Comparison of ENCODE assay signal across 1 cellular context in the genomic region with DNA sequence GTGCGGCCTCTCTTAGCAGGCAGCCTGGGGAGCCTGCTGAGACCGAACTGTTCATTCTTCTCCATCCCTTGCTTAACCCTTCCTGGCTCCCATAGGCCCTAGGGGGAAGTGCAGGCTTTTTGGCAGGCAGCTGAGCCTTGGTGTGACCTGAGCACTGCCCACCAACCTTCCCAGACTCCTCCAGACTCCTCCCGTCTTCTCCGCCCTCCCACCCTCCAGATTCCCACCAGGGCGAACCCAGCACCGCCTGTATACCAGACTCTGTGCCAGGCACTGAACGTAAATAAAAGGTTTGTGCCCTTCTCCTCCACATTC.
TF ChIP-seq lines count a peak whose summit lies in the region.

No MANE protein-coding gene starts in this region.

TF ChIP-seq in GM12878, 131 proteins besides CTCF, POLR2A, EP300 and RAD21:
- TF ChIP-seq, protein P1, sequence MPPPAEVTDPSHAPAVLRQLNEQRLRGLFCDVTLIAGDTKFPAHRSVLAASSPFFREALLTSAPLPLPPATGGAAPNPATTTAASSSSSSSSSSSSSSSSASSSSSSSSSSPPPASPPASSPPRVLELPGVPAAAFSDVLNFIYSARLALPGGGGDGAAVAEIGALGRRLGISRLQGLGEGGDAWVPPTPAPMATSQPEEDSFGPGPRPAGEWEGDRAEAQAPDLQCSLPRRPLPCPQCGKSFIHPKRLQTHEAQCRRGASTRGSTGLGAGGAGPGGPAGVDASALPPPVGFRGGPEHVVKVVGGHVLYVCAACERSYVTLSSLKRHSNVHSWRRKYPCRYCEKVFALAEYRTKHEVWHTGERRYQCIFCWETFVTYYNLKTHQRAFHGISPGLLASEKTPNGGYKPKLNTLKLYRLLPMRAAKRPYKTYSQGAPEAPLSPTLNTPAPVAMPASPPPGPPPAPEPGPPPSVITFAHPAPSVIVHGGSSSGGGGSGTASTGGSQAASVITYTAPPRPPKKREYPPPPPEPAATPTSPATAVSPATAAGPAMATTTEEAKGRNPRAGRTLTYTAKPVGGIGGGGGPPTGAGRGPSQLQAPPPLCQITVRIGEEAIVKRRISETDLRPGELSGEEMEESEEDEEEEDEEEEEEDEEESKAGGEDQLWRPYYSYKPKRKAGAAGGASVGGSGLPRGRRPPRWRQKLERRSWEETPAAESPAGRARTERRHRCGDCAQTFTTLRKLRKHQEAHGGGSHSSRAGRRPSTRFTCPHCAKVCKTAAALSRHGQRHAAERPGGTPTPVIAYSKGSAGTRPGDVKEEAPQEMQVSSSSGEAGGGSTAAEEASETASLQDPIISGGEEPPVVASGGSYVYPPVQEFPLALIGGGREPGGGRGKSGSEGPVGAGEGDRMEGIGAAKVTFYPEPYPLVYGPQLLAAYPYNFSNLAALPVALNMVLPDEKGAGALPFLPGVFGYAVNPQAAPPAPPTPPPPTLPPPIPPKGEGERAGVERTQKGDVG (CRISPR knock-in tag; IDR thresholded peaks at IDR 0.05): no peak
- TF ChIP-seq BRCA1 (IDR thresholded peaks at IDR 0.05; ENCODE audit: low read depth, low read length) (no peak), POLR2AphosphoS2 (IDR thresholded peaks at IDR 0.05; ENCODE audit: low read depth, low read length) (no peak), FOXK2 (IDR thresholded peaks at IDR 0.05) (no peak), BACH1 (IDR thresholded peaks at IDR 0.05; ENCODE audit: borderline replicate concordance) (no peak), FOXM1 (IDR thresholded peaks at IDR 0.05; ENCODE audit: low read depth, low read length) (no peak), RB1 (IDR thresholded peaks at IDR 0.05; ENCODE audit: borderline replicate concordance) (no peak), SPI1 (IDR thresholded peaks at IDR 0.05; ENCODE audit: borderline replicate concordance, insufficient read depth, low read depth, low read length) (no peak), ZNF274 (IDR thresholded peaks at IDR 0.05; ENCODE audit: insufficient read depth, insufficient read length) (no peak), ATF7 (IDR thresholded peaks at IDR 0.05; ENCODE audit: low read depth) (no peak), CREB1 (IDR thresholded peaks at IDR 0.05; ENCODE audit: low read depth) (no peak), RUNX3 (IDR thresholded peaks at IDR 0.05; ENCODE audit: low read length) (no peak)
